In the genomic region with DNA sequence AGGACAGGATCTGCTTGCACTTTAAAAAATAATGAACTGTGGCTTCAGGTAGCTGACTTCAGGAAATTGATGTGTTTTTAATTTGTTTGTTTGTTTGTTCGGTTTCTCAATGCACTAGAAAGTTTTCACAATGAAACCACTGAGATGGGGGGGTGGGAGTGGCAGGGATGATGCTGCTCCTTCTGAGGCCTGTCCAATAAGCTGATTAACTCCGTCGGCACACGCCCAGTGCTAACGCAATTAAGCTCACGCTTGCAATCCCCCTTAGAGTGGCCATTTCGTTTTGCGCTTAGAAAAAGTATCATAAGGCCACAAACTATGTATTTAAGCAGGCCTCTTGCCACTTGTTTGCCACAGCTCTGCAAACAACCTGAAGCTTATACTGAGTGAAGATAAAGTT, we compare ENCODE assay signal across 23 cellular contexts. TPM values are rescaled to one million over a fixed set of nuclear protein-coding genes. Genes with fewer than 3 reads are reported as not detected.
DNase-seq lines count a peak whose midpoint lies in the region; ATAC-seq and TF ChIP-seq lines count a peak whose summit lies in the region.
"Had no signal": no experiment of that assay in that cellular context is flagged by ENCODE, and none has a peak within 500 bp of the region (broad histone marks: within the 10 kb centered on the region; RNA-seq: fewer than 3 reads in every experiment).

No MANE protein-coding gene starts in this region.

- H3K27me3 ChIP-seq in GM23338 (ENCODE audit: insufficient read depth) (no peaks in the 10 kb centered on the region), endodermal cell (ENCODE audit: control insufficient read depth, insufficient read depth, low read length, poor library complexity, severe bottlenecking) (no peaks in the 10 kb centered on the region), mesendoderm (ENCODE audit: insufficient read depth, low read length, poor library complexity) (no peaks in the 10 kb centered on the region), esophagus squamous epithelium (peaks cover 0 to 13% (median 0%) of the 10 kb centered on the region in 4 donors)
- H3K27me3 ChIP-seq: SJCRH30 had no signal

- H3K56ac ChIP-seq in mesendoderm (ENCODE audit: low read length): peak overlapping the region; percentile 71

- intact Hi-C loops in esophagus squamous epithelium (cut with DNase I): no loop called here

- no peaks in the 10 kb centered on the region for H3K79me1 ChIP-seq in mesendoderm (ENCODE audit: low read length)

- 61 to 64% methylated on average over 5 to 8 of the region's 8 CpGs for WGBS in endodermal cell (ENCODE audit: insufficient coverage in 1 of 2, insufficient read length in 1 of 2), 2 experiments
- no CpG with 5 or more reads among the region's 8 CpGs for WGBS in mesendoderm (ENCODE audit: extremely low coverage, insufficient coverage, low lambda C conversion rate)
- 66 to 74% methylated on average over 8 of the region's 8 CpGs for WGBS in esophagus squamous epithelium, 2 donors

- H3K9ac ChIP-seq in endodermal cell (ENCODE audit: extremely low read depth, low read length, poor library complexity, severe bottlenecking): peak overlapping the region; percentile 59
- peak overlapping the region; percentile 59 for H3K9ac ChIP-seq in mesendoderm (ENCODE audit: low read length)

- DNase-seq in D341Med (ENCODE audit: low spot score) (peak; percentile 35), GM23338 (ENCODE audit: low spot score) (no peak), endodermal cell (no peak), mesendoderm (peak; percentile 76), esophagus squamous epithelium (lab: John Stamatoyannopoulos, UW) (no peak), Ammon's horn (ENCODE audit: low spot score) (no peak)
- DNase-seq in activated naive CD4-positive, alpha-beta T cell (lab: John Stamatoyannopoulos, UW): no peak
- DNase-seq: Calu3; DMS53; MV-4-11; NCI-H1105; NCI-H1436 treated with DMSO at 0.1 percent for 48 hours; NCI-H1930; NCI-H2107; NCI-H446 treated with DMSO at 0.1 percent for 48 hours; NCI-H69; NK-92 treated with Interleukin-12 subunit alpha and Interleukin-12 subunit beta, amount 100 ng/mL, for 24 hours; PC-9; SJCRH30; T-helper 2 cell had no signal

- H2AK5ac ChIP-seq in mesendoderm (ENCODE audit: low read length): no peak overlapping the region

- H3K9me2 ChIP-seq in GM23338 (ENCODE audit: insufficient read depth): peaks cover 15% of the 10 kb centered on the region; the same call in 1 of the 2 replicates

- H3K79me2 ChIP-seq in GM23338 (replicated peaks; ENCODE audit: insufficient read depth) (no peaks in the 10 kb centered on the region), mesendoderm (ENCODE audit: control insufficient read depth, insufficient read depth, low read length) (no peaks in the 10 kb centered on the region)

- H2AFZ ChIP-seq in GM23338: peak overlapping the region; percentile 28; the same call in 1 of the 2 replicates
- H2AFZ ChIP-seq: PC-9 had no signal

- H4K20me1 ChIP-seq in GM23338 (replicated peaks; ENCODE audit: insufficient read depth): no peaks in the 10 kb centered on the region

- peak overlapping the region; percentile 81 for H3K18ac ChIP-seq in mesendoderm (ENCODE audit: low read length)

- peak overlapping the region; percentile 73 for H4K5ac ChIP-seq in mesendoderm (ENCODE audit: low read length)

- H3K27me3 Mint-ChIP-seq in GM23338 (ENCODE audit: insufficient read depth, low read depth, poor library complexity) (peaks cover 8% of the 10 kb centered on the region), endodermal cell (ENCODE audit: insufficient read depth) (no peaks in the 10 kb centered on the region)
- H3K27me3 Mint-ChIP-seq: IgD-negative memory B cell had no signal

- H3K27ac Mint-ChIP-seq in GM23338 (no peak overlapping the region), endodermal cell (peak overlapping the region; percentile 91)
- H3K27ac Mint-ChIP-seq: IgD-negative memory B cell had no signal

- H3K36me3 Mint-ChIP-seq in GM23338 (ENCODE audit: low read depth): no peaks in the 10 kb centered on the region
- H3K36me3 Mint-ChIP-seq in endodermal cell (ENCODE audit: low read depth): no peaks in the 10 kb centered on the region
- H3K36me3 Mint-ChIP-seq: IgD-negative memory B cell had no signal

- no peaks in the 10 kb centered on the region for H3F3A ChIP-seq in GM23338 (replicated peaks; ENCODE audit: low read depth)

- H2BK120ac ChIP-seq in mesendoderm (ENCODE audit: low read depth, low read length): peak overlapping the region; percentile 100

- no peaks in the 10 kb centered on the region; the same call in 2 of the 3 replicates for H3K9me3 Mint-ChIP-seq in GM23338
- H3K9me3 Mint-ChIP-seq in endodermal cell: peaks cover 6% of the 10 kb centered on the region

- H3K4me1 ChIP-seq in GM23338 (ENCODE audit: insufficient read depth) (0 out of 2 replicates have a peak, but pooled peaks cover 5% of the 10 kb centered on the region), endodermal cell (ENCODE audit: control insufficient read depth, insufficient read depth, low read length) (peaks cover 15% of the 10 kb centered on the region), mesendoderm (ENCODE audit: control insufficient read depth, low read depth, low read length) (peaks cover 22% of the 10 kb centered on the region), esophagus squamous epithelium (no peaks in the 10 kb centered on the region)
- H3K4me1 ChIP-seq: SJCRH30 had no signal

- no peak for TF ChIP-seq POLR2A in esophagus squamous epithelium (IDR thresholded peaks at IDR 0.05)

- peak overlapping the region; percentile 96 for H3K4ac ChIP-seq in mesendoderm (ENCODE audit: low read depth, low read length)

- peak overlapping the region; percentile 100 for H2BK5ac ChIP-seq in mesendoderm (ENCODE audit: low read length)

- H2BK15ac ChIP-seq in mesendoderm (replicated peaks; ENCODE audit: low read depth): no peak overlapping the region

- ATAC-seq in GM23338: no peak
- ATAC-seq: HCT116, Right ventricle myocardium inferior had no signal

- H3K23ac ChIP-seq in mesendoderm (ENCODE audit: low read length): no peak overlapping the region

- H3K4me3 Mint-ChIP-seq in GM23338 (no peak overlapping the region), endodermal cell (no peak overlapping the region)
- H3K4me3 Mint-ChIP-seq: IgD-negative memory B cell had no signal

- no peak for TF ChIP-seq CTCF in GM23338 (conservative IDR thresholded peaks at IDR 0.05; ENCODE audit: low read depth in 2 of 2)
- TF ChIP-seq CTCF in endodermal cell (conservative IDR thresholded peaks at IDR 0.05): no peak
- TF ChIP-seq CTCF in esophagus squamous epithelium (IDR thresholded peaks at IDR 0.05): no peak

- H3K4me1 Mint-ChIP-seq in GM23338 (peaks cover 11% of the 10 kb centered on the region; the same call in 2 of the 3 replicates), endodermal cell (peaks cover 60% of the 10 kb centered on the region)
- H3K4me1 Mint-ChIP-seq: IgD-negative memory B cell had no signal

- no peaks in the 10 kb centered on the region for H3K36me3 ChIP-seq in GM23338 (ENCODE audit: insufficient read depth)
- H3K36me3 ChIP-seq in endodermal cell (ENCODE audit: control insufficient read depth, insufficient read depth, low read length): no peaks in the 10 kb centered on the region
- no peaks in the 10 kb centered on the region for H3K36me3 ChIP-seq in mesendoderm (ENCODE audit: control insufficient read depth, insufficient read depth, low read length)
- H3K36me3 ChIP-seq in esophagus squamous epithelium: no peaks in the 10 kb centered on the region
- H3K36me3 ChIP-seq: SJCRH30 had no signal

- H3K27ac ChIP-seq in GM23338 (ENCODE audit: low read depth) (no peak overlapping the region), endodermal cell (ENCODE audit: low read depth, low read length) (no peak overlapping the region), mesendoderm (ENCODE audit: low read depth, low read length) (peak overlapping the region; percentile 96), esophagus squamous epithelium (no peak overlapping the region)
- H3K27ac ChIP-seq: PC-9, SJCRH30 had no signal

- peaks cover 11% of the 10 kb centered on the region for H3K9me3 ChIP-seq in endodermal cell (ENCODE audit: control insufficient read depth, low read length)
- no peaks in the 10 kb centered on the region for H3K9me3 ChIP-seq in esophagus squamous epithelium
- H3K9me3 ChIP-seq: SJCRH30 had no signal

- H3K4me3 ChIP-seq in GM23338 (no peak overlapping the region), endodermal cell (ENCODE audit: low read length) (peak overlapping the region; percentile 58), mesendoderm (ENCODE audit: low read length) (no peak overlapping the region), esophagus squamous epithelium (no peak overlapping the region)
- H3K4me3 ChIP-seq: PC-9, SJCRH30 had no signal

- H3K4me2 ChIP-seq in GM23338 (no peak overlapping the region), mesendoderm (ENCODE audit: low read length) (no peak overlapping the region)
- H3K4me2 ChIP-seq: PC-9 had no signal

- no peak overlapping the region for H4K8ac ChIP-seq in mesendoderm (ENCODE audit: low read depth, low read length)

TF ChIP-seq in GM23338, 12 proteins besides CTCF, POLR2A, EP300 and RAD21 (continues in another document):
- no peak for TF ChIP-seq ZNF331 (CRISPR knock-in tag; IDR thresholded peaks at IDR 0.05; ENCODE audit: low read depth)
- TF ChIP-seq POLR2AphosphoS5 (IDR thresholded peaks at IDR 0.05; ENCODE audit: low read depth): no peak

RNA-seq across cellular contexts. Expression of a gene that starts 12.5 kb away (rescaled TPM):
- total RNA-seq in GM23338 (2014; rRNA removed; shearing (Covaris generic)): 1.0 and 1.9 TPM in 2 replicates
- polyA plus RNA-seq in GM23338 (2016; fragmentation: Nextera tagmentation; extraction: Ambion mirVana): 0.17 and 0.55 TPM in 2 replicates
- total RNA-seq in endodermal cell (10 to 100 TPM in 1 of 2 donors, 1 to 10 TPM in 1; 9.4 to 14.6 TPM), esophagus squamous epithelium (1 to 10 TPM in 3 of 4 donors, under 1 TPM in 1; 0.76 to 1.3 (median 1.2) TPM)
- polyA plus RNA-seq in endodermal cell (2013, experiment 1 of 2): 2.6 TPM
- polyA plus RNA-seq in endodermal cell (2013, experiment 2 of 2): 2.8 TPM
- 2.4 TPM for polyA plus RNA-seq in mesendoderm (2013, experiment 1 of 2)
- polyA plus RNA-seq in mesendoderm (2013, experiment 2 of 2): 2.5 TPM
- total RNA-seq: Right ventricle myocardium inferior had no signal
- polyA plus RNA-seq: IgD-negative memory B cell had no signal

Comparison
In these comparisons a context has a peak if more than half of its experiments do, and no peak if none do; other contexts are left out.
1. DNase-seq: peak in D341Med (single experiment) and mesendoderm (single experiment); none in GM23338 (single experiment), endodermal cell (single experiment), esophagus squamous epithelium (single experiment), activated naive CD4-positive, alpha-beta T cell (0 of 4) and Ammon's horn (single experiment).